In the genomic region with DNA sequence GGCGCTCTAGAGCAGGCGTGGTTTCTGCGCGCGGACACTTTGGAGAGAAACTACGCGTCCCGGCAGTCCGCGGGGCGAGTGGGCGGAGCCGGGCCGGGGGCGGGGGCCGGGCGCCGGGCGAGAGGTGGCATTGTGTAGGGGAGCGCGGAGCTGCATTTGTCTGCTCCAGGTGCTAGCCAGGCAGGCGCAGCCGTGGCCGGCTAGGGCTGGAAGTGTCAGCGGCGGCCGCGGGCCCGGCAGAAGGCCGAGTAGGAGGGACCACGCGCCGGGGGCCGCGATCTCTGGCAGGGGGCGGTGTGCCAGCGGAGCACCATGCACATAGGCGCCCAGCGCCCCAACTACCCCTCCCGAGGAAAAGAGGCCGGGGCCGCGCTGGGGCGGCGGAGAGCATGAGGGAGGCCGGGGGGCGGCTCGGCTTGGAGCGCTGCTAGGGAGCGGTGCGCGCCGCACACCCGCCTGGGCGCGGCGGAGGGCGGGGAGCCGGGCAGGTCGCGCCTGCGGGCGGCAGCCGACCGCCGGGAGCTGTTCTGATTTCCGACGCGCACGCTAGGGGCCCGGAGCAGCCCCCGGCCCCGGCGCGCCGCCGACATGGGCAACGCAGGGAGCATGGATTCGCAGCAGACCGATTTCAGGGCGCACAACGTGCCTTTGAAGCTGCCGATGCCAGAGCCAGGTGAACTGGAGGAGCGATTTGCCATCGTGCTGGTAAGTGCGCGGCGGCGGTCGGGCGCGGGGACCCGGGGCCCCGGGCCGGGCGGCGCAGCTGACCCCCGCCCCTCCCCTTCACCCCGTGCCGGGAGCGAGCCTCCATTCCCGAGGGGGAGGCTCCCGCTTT, we compare ENCODE assay signal across 8 cellular contexts. TPM values are rescaled to one million over a fixed set of nuclear protein-coding genes. Genes with fewer than 3 reads are reported as not detected.
DNase-seq lines count a peak whose midpoint lies in the region; ATAC-seq and TF ChIP-seq lines count a peak whose summit lies in the region.

Gene FMNL2, plus strand, starts transcription at position 159 of the 835 bp plus-strand sequence.

- WGBS in aorta, 2 donors = 1% methylated on average over 96 to 103 of the region's 103 CpGs

- H3K4me1 ChIP-seq in parathyroid adenoma (peaks cover 6% of the 10 kb centered on the region), aorta (ENCODE audit: control insufficient read depth in 1 of 2, insufficient read depth in 2 of 2, low read length in 2 of 2) (no peaks in the 10 kb centered on the region)

- H3K4me3 ChIP-seq in GM06990 (replicated peaks; ENCODE audit: low read depth, low read length) (peak within 1 kb of the TSS; percentile 77), parathyroid adenoma (ENCODE audit: low read depth, low read length) (peak within 1 kb of the TSS; percentile 67), aorta (ENCODE audit: low read length in 2 of 2) (peak within 1 kb of the TSS; percentile 88 to 98)

- intact Hi-C loops in left cardiac atrium (cut with DNase I) = loop anchor here (5.0 to 10.0 kb wide), 3 partner anchors 143 to 300 kb away; no protein-coding TSS in a partner anchor
- intact Hi-C loops in aorta (cut with DNase I) = loop anchor here (5.0 to 10.0 kb wide), 7 partner anchors 57 to 300 kb away; no protein-coding TSS in a partner anchor

- peak within 1 kb of the TSS; percentile 97 for H2AFZ ChIP-seq in parathyroid adenoma

- H3K27me3 ChIP-seq in GM06990 (replicated peaks; ENCODE audit: control insufficient read depth, insufficient read depth, low read length) (no peaks in the 10 kb centered on the region; the same call in 1 of the 2 replicates), parathyroid adenoma (ENCODE audit: control insufficient read depth, insufficient read depth, low read length) (no peaks in the 10 kb centered on the region), aorta (ENCODE audit: control insufficient read depth in 1 of 2, insufficient read depth in 2 of 2, low read length in 1 of 2) (no peaks in the 10 kb centered on the region)

- peak; percentile 92 for ATAC-seq in GM21825 (IDR thresholded peaks at IDR 0.05; ENCODE audit: unreplicated experiment)
- peak; percentile 91 to 94 for ATAC-seq in left cardiac atrium
- ATAC-seq in aorta (ENCODE audit: low FRiP score) = peak; percentile 90

- H3K4me2 ChIP-seq in parathyroid adenoma (ENCODE audit: low read length) = peak within 1 kb of the TSS; percentile 86

- peaks cover 8% of the 10 kb centered on the region for H3K79me2 ChIP-seq in parathyroid adenoma

- in situ Hi-C loops in KBM-7 (cut with MboI; ENCODE audit: low pct_unique_long_range_greater_than_20kb, low sequenced_read_pairs) = no loop called here

- no peaks in the 10 kb centered on the region for H3K9me3 ChIP-seq in parathyroid adenoma (ENCODE audit: control insufficient read depth, low read length)
- H3K9me3 ChIP-seq in aorta (ENCODE audit: control insufficient read depth, low read length) = no peaks in the 10 kb centered on the region

- H3K9ac ChIP-seq in parathyroid adenoma = peak within 1 kb of the TSS; percentile 38

- H3K27ac ChIP-seq in parathyroid adenoma = peak within 1 kb of the TSS; percentile 64
- peak within 1 kb of the TSS; percentile 31 to 38 for H3K27ac ChIP-seq in aorta (ENCODE audit: low read depth in 1 of 2, low read length in 2 of 2)

- no peaks in the 10 kb centered on the region for H3K36me3 ChIP-seq in GM06990 (ENCODE audit: control insufficient read depth, insufficient read depth, low read length)
- H3K36me3 ChIP-seq in parathyroid adenoma (ENCODE audit: control insufficient read depth, insufficient read depth, low read length) = no peaks in the 10 kb centered on the region
- no peaks in the 10 kb centered on the region for H3K36me3 ChIP-seq in aorta (ENCODE audit: control insufficient read depth in 1 of 2, insufficient read depth in 2 of 2, low read length in 1 of 2)

- TF ChIP-seq CTCF in GM06990 (IDR thresholded peaks at IDR 0.05; ENCODE audit: insufficient read depth, low read length, poor library complexity, severe bottlenecking) (no peak), parathyroid adenoma (IDR thresholded peaks at IDR 0.05) (no peak)

- DNase-seq in GM06990 (ENCODE audit: extremely low read depth, insufficient read length) = peak; percentile 86
- DNase-seq in KBM-7 = peak; percentile 81
- peak; percentile 92 for DNase-seq in RPMI8226
- peak in 55 of 56 donors; percentile 54 to 91 (median 82) for DNase-seq in amygdala (lab: John Stamatoyannopoulos, UW)
- DNase-seq in left cardiac atrium = peak; percentile 87
- DNase-seq in aorta = peak; percentile 89 to 94

RNA-seq across cellular contexts. Expression of gene FMNL2, which starts in this region (rescaled TPM):
- total RNA-seq in left cardiac atrium (10 to 100 TPM; 11.3 to 16.6 TPM), aorta (10 to 100 TPM; 53.2 to 55.1 TPM)
- 10 to 100 TPM; 10.7 to 14.1 TPM for polyA plus RNA-seq in aorta

Comparison
In these comparisons a context has a peak if more than half of its experiments do, and no peak if none do; other contexts are left out.
1. Peak in every context shown above with its lines: DNase-seq, ATAC-seq, H3K4me3 ChIP-seq and H3K27ac ChIP-seq.